In the genomic region with DNA sequence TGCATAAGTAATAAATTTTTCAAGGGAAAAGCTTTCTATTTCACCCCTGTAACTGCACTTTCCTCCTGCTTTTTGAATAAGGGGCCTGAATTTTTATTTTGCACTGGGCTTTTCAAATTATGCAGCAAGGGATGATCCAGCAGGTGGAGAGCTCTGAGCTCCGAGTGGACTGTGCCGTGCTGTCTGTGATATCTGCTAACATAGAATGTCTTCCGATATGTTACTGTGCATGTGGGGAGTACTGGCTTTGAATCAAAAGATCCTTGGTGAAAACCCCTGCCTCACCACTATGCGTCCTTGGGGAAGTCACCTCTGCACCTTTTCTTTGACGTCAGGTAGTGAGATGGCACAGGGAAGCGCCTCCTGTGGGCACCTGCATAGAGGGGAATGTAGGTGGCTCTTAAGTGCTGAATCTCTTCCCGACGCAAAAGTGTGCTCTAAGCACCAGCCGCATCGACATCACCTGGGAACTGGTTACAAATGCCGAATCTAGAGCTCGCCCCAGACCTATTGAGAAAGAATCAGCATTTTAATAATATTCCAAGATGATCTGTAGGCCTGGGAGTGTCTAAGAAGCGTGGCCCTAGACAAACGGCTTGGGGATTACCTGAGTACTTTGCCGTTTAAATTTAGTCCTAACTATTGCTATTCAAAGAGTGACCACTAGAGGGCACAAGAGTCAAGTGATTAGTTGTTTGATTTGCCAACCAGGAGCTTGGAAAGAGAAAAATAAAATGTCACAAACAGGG, we compare ENCODE assay signal across 8 cellular contexts. TPM values are rescaled to one million over a fixed set of nuclear protein-coding genes. Genes with fewer than 3 reads are reported as not detected.
A peak's percentile ranks its signal among the peaks of the same experiment; 100 is the strongest.
DNase-seq lines count a peak whose midpoint lies in the region; ATAC-seq and TF ChIP-seq lines count a peak whose summit lies in the region.

No MANE protein-coding gene starts in this region.

- intact Hi-C loops in dorsolateral prefrontal cortex (cut with DNase I) = loop anchor here (2.0 to 10.0 kb wide), 4 partner anchors 16 to 297 kb away; no protein-coding TSS in a partner anchor

- H3K27ac Mint-ChIP-seq in activated CD4-positive, alpha-beta T cell treated with anti-CD3 and anti-CD28 coated beads, Interleukin-2, amount 10 ng/mL, durations not matched to agents 7 days and 5 days = no peak overlapping the region

- ATAC-seq in HG02852 (IDR thresholded peaks at IDR 0.05; ENCODE audit: unreplicated experiment) = no peak

- H3K36me3 Mint-ChIP-seq in activated CD4-positive, alpha-beta T cell treated with anti-CD3 and anti-CD28 coated beads, Interleukin-2, amount 10 ng/mL, durations not matched to agents 7 days and 5 days (ENCODE audit: low read depth) = no peaks in the 10 kb centered on the region

- peaks cover 27% of the 10 kb centered on the region for H3K27me3 Mint-ChIP-seq in activated CD4-positive, alpha-beta T cell treated with anti-CD3 and anti-CD28 coated beads, Interleukin-2, amount 10 ng/mL, durations not matched to agents 7 days and 5 days

- peak overlapping the region in 7 of 59 donors; percentile 12 to 65 (median 27) for H3K27ac ChIP-seq in dorsolateral prefrontal cortex

- H3K4me3 Mint-ChIP-seq in activated CD4-positive, alpha-beta T cell treated with anti-CD3 and anti-CD28 coated beads, Interleukin-2, amount 10 ng/mL, durations not matched to agents 7 days and 5 days = no peak overlapping the region

- peak; percentile 55 for DNase-seq in activated CD4-positive, alpha-beta T cell treated with anti-CD3 and anti-CD28 coated beads, Interleukin-2, amount 10 ng/mL, durations not matched to agents 7 days and 5 days
- DNase-seq in activated CD4-positive, alpha-beta T cell treated with anti-CD3 and anti-CD28 coated beads, Interleukin-2, amount 50 U/mL, for 1 hour = no peak
- peak; percentile 65 to 66 for DNase-seq in Kasumi-1 (lab: John Stamatoyannopoulos, UW)
- peak; percentile 63 for DNase-seq in RKO (ENCODE audit: low spot score)
- DNase-seq in dorsolateral prefrontal cortex = peak in 1 of 10 donors; percentile 37
- DNase-seq in medulla oblongata (ENCODE audit: extremely low spot score) = peak; percentile 92
- no peak for DNase-seq in mesenteric fat pad (ENCODE audit: low spot score)

- H3K27me3 ChIP-seq in dorsolateral prefrontal cortex = no peaks in the 10 kb centered on the region

- TF ChIP-seq CTCF in dorsolateral prefrontal cortex (IDR thresholded peaks at IDR 0.05 in 54 of 56, conservative IDR thresholded peaks at IDR 0.05 in 2 of 56; ENCODE audit: low read depth in 1 of 56, partially characterized antibody in 56 of 56) = peak; percentile 77 to 96 (median 88)

- POLR2A ChIA-PET in activated CD4-positive, alpha-beta T cell treated with anti-CD3 and anti-CD28 coated beads, Interleukin-2, amount 10 ng/mL, durations not matched to agents 7 days and 5 days (lab: Charles Lee) = interaction anchor here (0.7 kb wide), 1 partner anchor 117 kb away, joined by 3 read pairs; no protein-coding TSS in a partner anchor

- H3K4me3 ChIP-seq in dorsolateral prefrontal cortex = peak overlapping the region in 26 of 59 donors; percentile 3 to 44 (median 21)

- CTCF ChIA-PET in activated CD4-positive, alpha-beta T cell treated with anti-CD3 and anti-CD28 coated beads, Interleukin-2, amount 10 ng/mL, durations not matched to agents 7 days and 5 days (lab: Charles Lee) = interaction anchor here (0.6 to 3.7 kb wide), 18 partner anchors 10 to 300 kb away, joined by 3 to 27 read pairs (median 4); no protein-coding TSS in a partner anchor

- H3K9me3 Mint-ChIP-seq in activated CD4-positive, alpha-beta T cell treated with anti-CD3 and anti-CD28 coated beads, Interleukin-2, amount 10 ng/mL, durations not matched to agents 7 days and 5 days = no peaks in the 10 kb centered on the region

- H3K4me1 Mint-ChIP-seq in activated CD4-positive, alpha-beta T cell treated with anti-CD3 and anti-CD28 coated beads, Interleukin-2, amount 10 ng/mL, durations not matched to agents 7 days and 5 days = peaks cover 2% of the 10 kb centered on the region

RNA-seq across cellular contexts. Expression of a gene that starts 19.2 kb away (rescaled TPM):
- 1 to 10 TPM; 1.7 to 2.1 TPM for total RNA-seq in activated CD4-positive, alpha-beta T cell treated with anti-CD3 and anti-CD28 coated beads, Interleukin-2, amount 10 ng/mL, durations not matched to agents 7 days and 5 days
- total RNA-seq in dorsolateral prefrontal cortex = 100 to 1,000 TPM in 2 of 120 experiments, 10 to 100 TPM in 118; 39.0 to 119 (median 62.4) TPM
- total RNA-seq in mesenteric fat pad = 97.2 TPM

RNA-seq across cellular contexts. Expression of a gene that starts 50.1 kb away (rescaled TPM):
- total RNA-seq in activated CD4-positive, alpha-beta T cell treated with anti-CD3 and anti-CD28 coated beads, Interleukin-2, amount 10 ng/mL, durations not matched to agents 7 days and 5 days = 10 to 100 TPM in 1 of 2 experiments, 1 to 10 TPM in 1; 9.6 to 10.9 TPM
- total RNA-seq in dorsolateral prefrontal cortex = 10 to 100 TPM; 18.9 to 84.4 (median 55.8) TPM
- 0.10 TPM for total RNA-seq in mesenteric fat pad

Comparison
In these comparisons a context has a peak if more than half of its experiments do, and no peak if none do; other contexts are left out.
1. DNase-seq: peak in activated CD4-positive, alpha-beta T cell treated with anti-CD3 and anti-CD28 coated beads, Interleukin-2, amount 10 ng/mL, durations not matched to agents 7 days and 5 days (single experiment), Kasumi-1 (2 of 2), RKO (single experiment) and medulla oblongata (single experiment); none in activated CD4-positive, alpha-beta T cell treated with anti-CD3 and anti-CD28 coated beads, Interleukin-2, amount 50 U/mL, for 1 hour (single experiment) and mesenteric fat pad (single experiment).
2. RNA of a gene that starts 19.2 kb away (total RNA-seq): 97.2 TPM in mesenteric fat pad (single experiment) and 39.0 to 119 TPM in dorsolateral prefrontal cortex; 1.7 to 2.1 TPM in activated CD4-positive, alpha-beta T cell treated with anti-CD3 and anti-CD28 coated beads, Interleukin-2, amount 10 ng/mL, durations not matched to agents 7 days and 5 days; every median in the first group is over 10 times any median in the second.